Comparison of ENCODE assay signal across 31 cellular contexts in genomic region chr2:231093956-231094355, GRCh38. TPM values are rescaled to one million over a fixed set of nuclear protein-coding genes. Genes with fewer than 3 reads are reported as not detected.
"Had no signal": no experiment of that assay in that cellular context is flagged by ENCODE, and none has a peak within 500 bp of the region (broad histone marks: within the 10 kb centered on the region; RNA-seq: fewer than 3 reads in every experiment).

No MANE protein-coding gene starts in this region.

- ATAC-seq: esophagus mucosa; gastrocnemius medialis; heart right ventricle; left ventricle myocardium superior; lower lobe of right lung; stimulated activated naive B cell treated with anti-CD40 and anti-IgM and Interleukin-4, amounts not matched to agents 10 μg/mL and 1 μg/mL and 100 μg/mL, for 72 hours; upper lobe of right lung had no signal

- H3K4me3 Mint-ChIP-seq: immature natural killer cell; naive B cell; nephron; neural progenitor cell; stimulated activated naive B cell treated with anti-CD40 and anti-IgM and Interleukin-4, amounts not matched to agents 10 μg/mL and 1 μg/mL and 100 μg/mL, for 72 hours; stimulated activated naive CD8-positive, alpha-beta T cell treated with anti-CD3 and anti-CD28 coated beads, Interleukin-15, Interleukin-2, amounts not matched to agents 100 ng/mL and 50 ng/mL, for 24 hours had no signal

- H3K27ac ChIP-seq: dorsolateral prefrontal cortex, epithelial cell of prostate, gastrocnemius medialis, heart right ventricle, lower lobe of right lung, neural progenitor cell, parathyroid adenoma, prostate gland, right atrium auricular region, sigmoid colon, spleen, thoracic aorta, upper lobe of right lung, uterus had no signal

- H3K4me1 Mint-ChIP-seq: immature natural killer cell; naive B cell; nephron; neural progenitor cell; stimulated activated naive B cell treated with anti-CD40 and anti-IgM and Interleukin-4, amounts not matched to agents 10 μg/mL and 1 μg/mL and 100 μg/mL, for 72 hours had no signal

- DNase-seq: cerebellar nuclear complex; dorsolateral prefrontal cortex; effector CD4-positive, alpha-beta T cell; foreskin fibroblast; gastrocnemius medialis; heart right ventricle; hypothalamus; immature natural killer cell; islet precursor cell; kidney glomerular epithelial cell; left ventricle myocardium superior; lower lobe of right lung; naive B cell; sigmoid colon; spleen; stimulated activated CD4-positive, alpha-beta T cell treated with anti-CD3 and anti-CD28 coated beads, Interleukin-4, amount 100 ng/mL, for 4 hours; stimulated activated naive B cell treated with anti-CD40 and anti-IgM and Interleukin-4, amounts not matched to agents 10 μg/mL and 1 μg/mL and 100 μg/mL, for 72 hours; upper lobe of right lung; uterus had no signal

- H3K9me3 ChIP-seq: gastrocnemius medialis, prostate gland, sigmoid colon, thoracic aorta, uterus had no signal

- H3K36me3 ChIP-seq: neural progenitor cell, prostate gland, uterus had no signal

- H3K4me3 ChIP-seq: dorsolateral prefrontal cortex, gastrocnemius medialis, heart right ventricle, lower lobe of right lung, neural progenitor cell, prostate gland, right atrium auricular region, sigmoid colon, spleen, thoracic aorta, tibial nerve, upper lobe of right lung, uterus had no signal

- H3K4me1 ChIP-seq: lower lobe of right lung, neural progenitor cell, parathyroid adenoma, prostate gland, right atrium auricular region, sigmoid colon, spleen, tibial nerve, upper lobe of right lung, uterus had no signal

- H3K9ac ChIP-seq: neural progenitor cell, parathyroid adenoma had no signal

- H3K27me3 ChIP-seq: dorsolateral prefrontal cortex, gastrocnemius medialis, heart right ventricle, neural progenitor cell, right atrium auricular region, sigmoid colon, spleen, tibial nerve, upper lobe of right lung, uterus had no signal

- H3K27ac Mint-ChIP-seq: naive B cell; nephron; neural progenitor cell; stimulated activated naive B cell treated with anti-CD40 and anti-IgM and Interleukin-4, amounts not matched to agents 10 μg/mL and 1 μg/mL and 100 μg/mL, for 72 hours; stimulated activated naive CD8-positive, alpha-beta T cell treated with anti-CD3 and anti-CD28 coated beads, Interleukin-15, Interleukin-2, amounts not matched to agents 100 ng/mL and 50 ng/mL, for 24 hours had no signal

RNA-seq across cellular contexts. Expression of gene HTR2B, which starts 30.9 kb away (rescaled TPM):
- total RNA-seq: esophagus mucosa, prostate gland had no signal

RNA-seq across cellular contexts. Expression of gene C2orf72, which starts 56.6 kb away (rescaled TPM):
- total RNA-seq: mesenteric fat pad, osteoblast, spleen had no signal
- polyA plus RNA-seq: heart right ventricle, immature natural killer cell, spleen had no signal
